In the genomic region with DNA sequence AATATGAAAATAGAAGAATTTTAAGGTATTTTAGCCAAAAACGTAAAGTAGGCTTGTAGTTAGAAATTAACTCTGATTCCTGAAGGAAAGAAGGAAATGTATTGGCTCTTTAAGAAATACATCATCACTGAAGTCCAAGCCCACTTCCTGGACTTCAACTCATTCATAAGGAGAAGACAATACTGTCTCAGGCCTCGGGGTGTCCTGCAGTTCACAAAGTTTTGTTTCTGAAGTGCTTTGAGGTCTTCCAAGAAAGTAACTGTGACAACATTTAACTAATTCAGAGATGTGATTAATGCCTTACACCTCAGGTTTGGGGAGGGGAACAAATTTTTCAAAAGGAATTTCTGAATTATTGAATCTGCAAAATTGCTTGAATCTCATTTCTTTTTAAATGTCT, we compare ENCODE assay signal across 10 cellular contexts.
A peak's percentile ranks its signal among the peaks of the same experiment; 100 is the strongest.
DNase-seq lines count a peak whose midpoint lies in the region; ATAC-seq, FAIRE-seq and TF ChIP-seq lines count a peak whose summit lies in the region.
"Had no signal": no experiment of that assay in that cellular context is flagged by ENCODE, and none has a peak within 500 bp of the region (broad histone marks: within the 10 kb centered on the region; RNA-seq: fewer than 3 reads in every experiment).

No MANE protein-coding gene starts in this region.

- TF ChIP-seq POLR2A in uterus (IDR thresholded peaks at IDR 0.05) = no peak

- intact Hi-C loops in Right ventricle myocardium inferior (cut with DNase I) = loop anchor here (2.0 to 10.0 kb wide), 4 partner anchors 67 to 141 kb away; partner anchors contain the start of gene STARD13
- intact Hi-C loops in left colon (cut with DNase I, micrococcal nuclease) = no loop called here
- intact Hi-C loops in uterus (cut with DNase I; ENCODE audit: low total_unique reads) = loop anchor here (5.0 kb wide), 1 partner anchor 191 kb away; no protein-coding TSS in a partner anchor

- H3K4me1 ChIP-seq in cardiac muscle cell (ENCODE audit: low read depth) (no peaks in the 10 kb centered on the region), uterus (no peaks in the 10 kb centered on the region)

- H3K27ac ChIP-seq in cardiac muscle cell (no peak overlapping the region), uterus (peak overlapping the region; percentile 94 to 95)

- TF ChIP-seq CTCF in cardiac muscle cell (IDR thresholded peaks at IDR 0.05; ENCODE audit: low read depth, low read length) (peak; percentile 15), bronchial epithelial cell (IDR thresholded peaks at IDR 0.05; ENCODE audit: insufficient read depth, low read length, severe bottlenecking) (no peak), uterus (IDR thresholded peaks at IDR 0.05) (peak in 2 of 4 experiments; percentile 22 to 24)

- H3K9me3 ChIP-seq in cardiac muscle cell (ENCODE audit: low read depth) (no peaks in the 10 kb centered on the region), uterus (no peaks in the 10 kb centered on the region)

- H3K4me3 ChIP-seq in cardiac muscle cell (no peak overlapping the region), bronchial epithelial cell (ENCODE audit: low read depth, low read length) (no peak overlapping the region), uterus (no peak overlapping the region)

- DNase-seq in cardiac muscle cell (ENCODE audit: low read depth in 1 of 2, low spot score in 1 of 2) = peak in 1 of 2 donors; percentile 69
- DNase-seq in Right ventricle myocardium inferior (ENCODE audit: missing footprints) = no peak
- peak; percentile 29 for DNase-seq in bronchial epithelial cell (ENCODE audit: low read depth)
- no peak for DNase-seq in left colon
- no peak for DNase-seq in uterus
- DNase-seq in activated naive CD4-positive, alpha-beta T cell treated with Interleukin-2 at 50 U/mL for 16 hours = no peak
- DNase-seq: immature natural killer cell, NCI-H1436 had no signal

- no peaks in the 10 kb centered on the region for H3K36me3 ChIP-seq in cardiac muscle cell
- H3K36me3 ChIP-seq in bronchial epithelial cell (ENCODE audit: control insufficient read depth, insufficient read depth, low read length) = no peaks in the 10 kb centered on the region
- no peaks in the 10 kb centered on the region for H3K36me3 ChIP-seq in uterus

- ATAC-seq in Right ventricle myocardium inferior = no peak
- peak; percentile 61 for ATAC-seq in left colon
- no peak for ATAC-seq in GM18858 (IDR thresholded peaks at IDR 0.05; ENCODE audit: unreplicated experiment)
- ATAC-seq in GM19324 (IDR thresholded peaks at IDR 0.05; ENCODE audit: low FRiP score, unreplicated experiment) = no peak

- no peak for FAIRE-seq in bronchial epithelial cell (lab: Jason Lieb, UNC)

- peaks cover 41% of the 10 kb centered on the region for H3K27me3 ChIP-seq in cardiac muscle cell
- no peaks in the 10 kb centered on the region for H3K27me3 ChIP-seq in bronchial epithelial cell (ENCODE audit: control insufficient read depth, insufficient read depth, low read length)
- H3K27me3 ChIP-seq in uterus = no peaks in the 10 kb centered on the region

Comparison
In these comparisons a context has a peak if more than half of its experiments do, and no peak if none do; other contexts are left out.
1. intact Hi-C loops: an anchor here in Right ventricle myocardium inferior (2.0 to 10.0 kb wide) and uterus (5.0 kb wide); none called in left colon.